Comparison of ENCODE assay signal across 13 cellular contexts in the genomic region with DNA sequence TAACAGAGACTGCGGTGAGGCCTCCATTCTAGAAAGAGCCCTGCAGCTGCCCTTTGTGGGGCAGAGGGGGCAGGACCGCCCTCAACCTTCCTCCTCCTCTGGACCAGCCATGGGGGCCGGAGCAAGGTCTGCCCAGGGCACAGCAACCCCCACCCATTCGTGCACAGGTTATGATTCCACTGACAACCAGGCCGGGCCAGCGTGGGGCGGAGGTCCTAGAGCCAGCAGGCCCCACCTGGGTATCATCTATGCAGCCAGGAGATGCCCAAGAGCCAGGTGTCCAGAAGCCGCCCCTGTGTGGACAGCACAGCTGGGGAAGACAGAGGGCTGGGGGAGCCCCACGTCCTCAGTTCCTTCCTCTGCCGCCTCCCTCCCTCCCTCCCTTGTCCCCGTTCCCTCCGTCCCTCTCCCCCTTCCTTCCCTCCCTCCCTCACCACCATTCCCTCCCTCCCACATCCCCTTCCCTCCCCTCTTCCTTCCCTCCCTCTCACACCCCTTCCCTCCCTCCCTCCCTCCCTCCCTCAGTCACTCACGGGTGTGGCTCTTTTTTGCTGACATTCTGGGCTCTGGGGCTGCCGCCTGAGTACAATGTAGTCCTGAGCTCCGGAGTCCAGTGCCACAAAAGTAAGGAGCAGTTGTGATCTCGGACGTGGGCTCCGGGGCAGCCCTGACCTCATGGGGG. TPM values are rescaled to one million over a fixed set of nuclear protein-coding genes. Genes with fewer than 3 reads are reported as not detected.
DNase-seq lines count a peak whose midpoint lies in the region.
"Had no signal": no experiment of that assay in that cellular context is flagged by ENCODE, and none has a peak within 500 bp of the region (broad histone marks: within the 10 kb centered on the region; RNA-seq: fewer than 3 reads in every experiment).

No MANE protein-coding gene starts in this region.

- H3K36me3 Mint-ChIP-seq in activated CD4-positive, alpha-beta T cell treated with anti-CD3 and anti-CD28 coated beads, Interleukin-2, amount 10 ng/mL, durations not matched to agents 24 days and 14 days (ENCODE audit: low read depth) = peaks cover 4% of the 10 kb centered on the region
- H3K36me3 Mint-ChIP-seq in T-helper 2 cell treated with Interferon-gamma antibody and Interleukin-4, amounts not matched to agents 5 μg/mL and 100 μg/mL, for 36 hours (ENCODE audit: low read depth) = no peaks in the 10 kb centered on the region

- intact Hi-C loops in activated CD4-positive, alpha-beta T cell treated with anti-CD3 and anti-CD28 coated beads, Interleukin-2, amount 10 ng/mL, durations not matched to agents 24 days and 14 days (cut with micrococcal nuclease) = loop anchor here (5.0 kb wide), 2 partner anchors 45 to 60 kb away; a partner anchor contains a TSS

- H3K27ac Mint-ChIP-seq in activated CD4-positive, alpha-beta T cell treated with anti-CD3 and anti-CD28 coated beads, Interleukin-2, amount 10 ng/mL, durations not matched to agents 24 days and 14 days = no peak overlapping the region
- H3K27ac Mint-ChIP-seq in T-helper 2 cell treated with Interferon-gamma antibody and Interleukin-4, amounts not matched to agents 5 μg/mL and 100 μg/mL, for 36 hours = no peak overlapping the region
- H3K27ac Mint-ChIP-seq: T-helper 17 cell had no signal

- H3K4me1 Mint-ChIP-seq in activated CD4-positive, alpha-beta T cell treated with anti-CD3 and anti-CD28 coated beads, Interleukin-2, amount 10 ng/mL, durations not matched to agents 24 days and 14 days = peaks cover 26% of the 10 kb centered on the region
- peaks cover 7% of the 10 kb centered on the region for H3K4me1 Mint-ChIP-seq in T-helper 2 cell treated with Interferon-gamma antibody and Interleukin-4, amounts not matched to agents 5 μg/mL and 100 μg/mL, for 36 hours (ENCODE audit: low read depth)

- peak overlapping the region; percentile 80 for H3K4me3 Mint-ChIP-seq in activated CD4-positive, alpha-beta T cell treated with anti-CD3 and anti-CD28 coated beads, Interleukin-2, amount 10 ng/mL, durations not matched to agents 24 days and 14 days
- peak overlapping the region; percentile 51 for H3K4me3 Mint-ChIP-seq in T-helper 2 cell treated with Interferon-gamma antibody and Interleukin-4, amounts not matched to agents 5 μg/mL and 100 μg/mL, for 36 hours
- H3K4me3 Mint-ChIP-seq: T-helper 17 cell had no signal

- H3K27me3 Mint-ChIP-seq in activated CD4-positive, alpha-beta T cell treated with anti-CD3 and anti-CD28 coated beads, Interleukin-2, amount 10 ng/mL, durations not matched to agents 24 days and 14 days = peaks cover 19% of the 10 kb centered on the region
- peaks cover 27% of the 10 kb centered on the region for H3K27me3 Mint-ChIP-seq in T-helper 2 cell treated with Interferon-gamma antibody and Interleukin-4, amounts not matched to agents 5 μg/mL and 100 μg/mL, for 36 hours (ENCODE audit: low read depth)

- H3K9me3 Mint-ChIP-seq in activated CD4-positive, alpha-beta T cell treated with anti-CD3 and anti-CD28 coated beads, Interleukin-2, amount 10 ng/mL, durations not matched to agents 24 days and 14 days = no peaks in the 10 kb centered on the region
- no peaks in the 10 kb centered on the region for H3K9me3 Mint-ChIP-seq in T-helper 2 cell treated with Interferon-gamma antibody and Interleukin-4, amounts not matched to agents 5 μg/mL and 100 μg/mL, for 36 hours

- DNase-seq in activated CD4-positive, alpha-beta T cell treated with anti-CD3 and anti-CD28 coated beads, Interleukin-2, amount 10 ng/mL, durations not matched to agents 24 days and 14 days = no peak
- DNase-seq in activated CD4-positive, alpha-beta T cell treated with anti-CD3 and anti-CD28 coated beads for 1 hour = no peak
- DNase-seq in T-helper 2 cell treated with Interferon-gamma antibody and Interleukin-4, amounts not matched to agents 5 μg/mL and 100 μg/mL, for 36 hours (ENCODE audit: low spot score) = no peak
- DNase-seq in left kidney (ENCODE audit: low read depth, low spot score) (peak; percentile 46), NOMO-1 treated with DMSO at 0.1 percent for 48 hours (lab: John Stamatoyannopoulos, UW; ENCODE audit: unreplicated experiment) (no peak), SK-N-DZ (ENCODE audit: low spot score) (no peak)
- DNase-seq: body of pancreas, heart right ventricle, KBM-7, NCI-H187, T-helper 17 cell had no signal

RNA-seq across cellular contexts. Expression of a gene that starts 12.3 kb away (rescaled TPM):
- not detected in 2 replicates for total RNA-seq in activated CD4-positive, alpha-beta T cell treated with anti-CD3 and anti-CD28 coated beads, Interleukin-2, amount 10 ng/mL, durations not matched to agents 24 days and 14 days
- not detected in 2 replicates for polyA plus RNA-seq in SK-N-DZ (2014; cell fraction: cytosol; rRNA removed)
- not detected in 2 replicates for polyA plus RNA-seq in SK-N-DZ (2014; cell fraction: nucleus; rRNA removed)
- total RNA-seq: heart right ventricle, omental fat pad, T-helper 17 cell had no signal
- polyA plus RNA-seq: AG04450, heart right ventricle had no signal

RNA-seq across cellular contexts. Expression of a gene that starts 41.9 kb away (rescaled TPM):
- 29.6 and 35.8 TPM in 2 replicates for total RNA-seq in activated CD4-positive, alpha-beta T cell treated with anti-CD3 and anti-CD28 coated beads, Interleukin-2, amount 10 ng/mL, durations not matched to agents 24 days and 14 days
- polyA plus RNA-seq in SK-N-DZ (2014; cell fraction: cytosol; rRNA removed) = 33.8 and 35.2 TPM in 2 replicates
- 206 and 207 TPM in 2 replicates for polyA plus RNA-seq in SK-N-DZ (2014; cell fraction: nucleus; rRNA removed)

RNA-seq across cellular contexts. Expression of a gene that starts 48.5 kb away (rescaled TPM):
- 43.3 and 45.5 TPM in 2 replicates for total RNA-seq in activated CD4-positive, alpha-beta T cell treated with anti-CD3 and anti-CD28 coated beads, Interleukin-2, amount 10 ng/mL, durations not matched to agents 24 days and 14 days
- 27.4 and 30.6 TPM in 2 replicates for polyA plus RNA-seq in SK-N-DZ (2014; cell fraction: cytosol; rRNA removed)
- polyA plus RNA-seq in SK-N-DZ (2014; cell fraction: nucleus; rRNA removed) = 15.3 and 17.6 TPM in 2 replicates

RNA-seq across cellular contexts. Expression of a gene that starts 54.1 kb away (rescaled TPM):
- 24.5 and 28.0 TPM in 2 replicates for total RNA-seq in activated CD4-positive, alpha-beta T cell treated with anti-CD3 and anti-CD28 coated beads, Interleukin-2, amount 10 ng/mL, durations not matched to agents 24 days and 14 days
- 25.1 and 29.9 TPM in 2 replicates for polyA plus RNA-seq in SK-N-DZ (2014; cell fraction: cytosol; rRNA removed)
- polyA plus RNA-seq in SK-N-DZ (2014; cell fraction: nucleus; rRNA removed) = 68.9 and 148 TPM in 2 replicates
